8 cellular contexts compared by ENCODE assay signal in the genomic region with DNA sequence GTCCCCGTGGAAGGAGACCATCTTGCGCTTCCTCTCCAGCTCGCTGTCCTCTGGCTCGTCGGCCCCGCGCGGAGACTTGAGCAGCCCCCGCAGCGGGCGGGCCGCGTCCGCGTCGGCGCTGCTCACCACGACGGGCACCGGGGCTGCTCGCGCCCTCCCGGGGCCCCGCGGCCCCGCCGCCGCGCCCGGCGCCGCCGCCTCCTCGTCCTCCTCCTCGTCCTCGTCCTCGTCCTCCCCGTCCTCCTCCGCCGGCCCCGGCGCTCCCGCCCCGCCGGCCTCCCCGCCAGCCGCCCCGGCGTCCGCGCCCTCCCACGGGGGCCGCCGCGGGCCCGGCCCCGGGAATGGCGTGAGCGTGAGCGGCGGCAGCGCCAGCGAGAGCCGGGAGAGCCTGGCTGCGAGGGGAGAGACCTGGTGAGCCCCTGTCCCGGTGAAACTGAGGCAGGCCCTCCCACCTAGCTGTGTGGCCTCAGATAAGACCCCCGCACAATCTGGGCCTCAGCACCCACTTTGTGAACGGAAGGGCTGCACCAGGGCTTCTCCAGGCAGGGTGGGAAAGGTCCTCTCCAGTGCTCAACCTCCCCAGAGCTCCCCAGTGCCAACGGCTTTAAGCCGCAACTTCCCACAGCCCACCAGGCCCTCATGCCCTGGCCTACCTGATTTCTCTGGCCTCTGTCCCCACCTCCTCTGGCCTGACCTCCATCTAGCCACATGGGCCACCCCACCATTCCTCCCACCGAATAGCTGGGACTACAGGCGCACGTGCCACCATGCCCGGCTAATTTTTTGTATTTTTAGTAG. TPM values are rescaled to one million over a fixed set of nuclear protein-coding genes. Genes with fewer than 3 reads are reported as not detected.
A peak's percentile ranks its signal among the peaks of the same experiment; 100 is the strongest.
DNase-seq lines count a peak whose midpoint lies in the region; ATAC-seq, FAIRE-seq and TF ChIP-seq lines count a peak whose summit lies in the region.

No MANE protein-coding gene starts in this region.

- ATAC-seq in HG02840 (IDR thresholded peaks at IDR 0.05; ENCODE audit: low FRiP score, unreplicated experiment) (peak; percentile 2), HG03045 (IDR thresholded peaks at IDR 0.05; ENCODE audit: unreplicated experiment) (no peak), esophagus mucosa (no peak)

- H3K4me3 ChIP-seq in AG09309 (ENCODE audit: control insufficient read depth, low read depth, low read length) (peak overlapping the region; percentile 63), bronchial epithelial cell (ENCODE audit: low read depth, low read length) (peak overlapping the region; percentile 69), mononuclear cell (ENCODE audit: low read length) (peak overlapping the region; percentile 38)

- FAIRE-seq in bronchial epithelial cell (lab: Jason Lieb, UNC), result no peak

- TF ChIP-seq CTCF in AG09309 (IDR thresholded peaks at IDR 0.05; ENCODE audit: control insufficient read depth, insufficient read depth, low read depth, low read length, missing control alignments) (no peak), bronchial epithelial cell (IDR thresholded peaks at IDR 0.05; ENCODE audit: insufficient read depth, low read length, severe bottlenecking) (no peak)

- H3K36me3 ChIP-seq in bronchial epithelial cell (ENCODE audit: control insufficient read depth, insufficient read depth, low read length), result no peaks in the 10 kb centered on the region

- H3K27me3 ChIP-seq in bronchial epithelial cell (ENCODE audit: control insufficient read depth, insufficient read depth, low read length), result peaks cover 3% of the 10 kb centered on the region
- H3K27me3 ChIP-seq in mononuclear cell (ENCODE audit: insufficient read depth, low read length), result no peaks in the 10 kb centered on the region

- H3K4me1 ChIP-seq in mononuclear cell (ENCODE audit: insufficient read depth, low read length), result peaks cover 42% of the 10 kb centered on the region

- no peaks in the 10 kb centered on the region for H3K9me3 ChIP-seq in mononuclear cell (ENCODE audit: low read depth, low read length)

- DNase-seq in AG09309 (ENCODE audit: low read depth) (no peak), bronchial epithelial cell (ENCODE audit: low read depth) (no peak), AG20443 (ENCODE audit: low spot score) (no peak), GM19238 (ENCODE audit: insufficient read length, low spot score) (no peak)

RNA-seq across cellular contexts. Expression of a gene that starts 17.7 kb away (rescaled TPM):
- 1.3 and 1.8 TPM in 2 replicates for total RNA-seq in bronchial epithelial cell
- 1.5 TPM for total RNA-seq in mononuclear cell
- total RNA-seq in esophagus mucosa, result 4.9 TPM

RNA-seq across cellular contexts. Expression of a gene that starts 24.7 kb away (rescaled TPM):
- total RNA-seq in bronchial epithelial cell (24.2 and 36.6 TPM in 2 replicates), mononuclear cell (14.9 TPM), esophagus mucosa (47.2 TPM)

RNA-seq across cellular contexts. Expression of a gene that starts 38.5 kb away (rescaled TPM):
- total RNA-seq in bronchial epithelial cell (1.0 and 1.1 TPM in 2 replicates), mononuclear cell (1.7 TPM), esophagus mucosa (0.76 TPM)

RNA-seq across cellular contexts. Expression of a gene that starts 48.1 kb away (rescaled TPM):
- 23.4 and 31.9 TPM in 2 replicates for total RNA-seq in bronchial epithelial cell
- total RNA-seq in mononuclear cell, result 15.2 TPM
- 24.6 TPM for total RNA-seq in esophagus mucosa

RNA-seq across cellular contexts. Expression of a gene that starts 58.1 kb away (rescaled TPM):
- 3.4 and 17.2 TPM in 2 replicates for total RNA-seq in bronchial epithelial cell
- not detected for total RNA-seq in mononuclear cell
- total RNA-seq in esophagus mucosa, result 245 TPM
